8 cellular contexts compared by ENCODE assay signal in the genomic region with DNA sequence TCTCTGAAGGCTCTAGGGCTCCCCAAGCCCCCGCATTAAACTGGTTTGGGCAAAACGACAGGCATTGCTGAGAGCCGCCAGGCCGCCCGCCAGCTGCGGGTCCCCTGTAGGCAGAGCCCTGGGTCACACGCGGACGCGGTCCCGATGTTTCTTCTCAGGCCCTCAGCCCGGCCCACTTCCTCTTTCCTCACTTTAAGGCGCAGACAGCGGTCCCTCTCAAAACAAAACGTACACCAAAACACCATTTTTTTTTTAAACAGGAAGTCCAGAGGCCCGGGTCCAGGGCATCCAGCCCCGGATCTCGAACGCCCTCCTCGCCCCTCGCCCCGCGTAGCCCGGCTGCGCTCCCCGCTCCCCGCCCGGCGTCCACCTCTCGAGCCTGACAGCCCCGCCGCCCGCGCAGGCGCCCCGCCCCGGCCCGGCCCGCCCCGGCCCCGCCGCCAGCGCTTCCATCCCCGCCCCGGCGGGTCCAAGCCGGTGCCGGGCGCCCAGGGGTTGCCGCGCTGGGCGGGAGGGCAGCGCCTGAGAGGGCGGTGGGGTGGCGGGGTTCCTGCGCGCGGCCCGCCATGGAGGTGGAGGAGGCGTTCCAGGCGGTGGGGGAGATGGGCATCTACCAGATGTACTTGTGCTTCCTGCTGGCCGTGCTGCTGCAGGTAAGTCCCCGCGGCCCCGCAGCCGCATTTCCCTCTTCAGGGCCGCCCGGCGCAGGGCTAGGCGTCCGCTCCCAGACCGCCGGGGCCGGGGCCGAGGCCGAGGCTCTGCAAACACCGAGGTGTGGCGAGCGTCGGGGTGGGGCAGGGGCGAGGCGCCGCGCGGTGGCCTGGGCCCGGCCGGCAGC. TPM values are rescaled to one million over a fixed set of nuclear protein-coding genes. Genes with fewer than 3 reads are reported as not detected.
DNase-seq lines count a peak whose midpoint lies in the region; ATAC-seq, FAIRE-seq and TF ChIP-seq lines count a peak whose summit lies in the region.

A gene (plus strand): TSS at position 452 of the 838 bp plus-strand sequence. CDS start 115 bp downstream, at position 567.

- no peaks in the 10 kb centered on the region for H3K36me3 Mint-ChIP-seq in T-helper 1 cell treated with Interleukin-12 subunit alpha and Interleukin-12 subunit beta and Interleukin-4 antibody, amounts not matched to agents 30 μg/mL and 1 μg/mL, for 36 hours (ENCODE audit: low read depth)

- FAIRE-seq in HTR-8/SVneo (lab: Jason Lieb, UNC), result no peak
- no peak for FAIRE-seq in bronchial epithelial cell (lab: Jason Lieb, UNC)

- H3K4me2 ChIP-seq in Karpas-422 (ENCODE audit: low read depth, low read length, poor library complexity, severe bottlenecking), result no peak within 1 kb of the TSS

- no peaks in the 10 kb centered on the region for H3K27me3 ChIP-seq in bronchial epithelial cell (ENCODE audit: control insufficient read depth, insufficient read depth, low read length)
- peaks cover 5% of the 10 kb centered on the region; the same call in 1 of the 2 replicates for H3K27me3 ChIP-seq in iPS-20b (ENCODE audit: insufficient read depth, low read length)
- no peaks in the 10 kb centered on the region for H3K27me3 ChIP-seq in Karpas-422 (ENCODE audit: low read length)

- no peak for TF ChIP-seq CTCF in bronchial epithelial cell (IDR thresholded peaks at IDR 0.05; ENCODE audit: insufficient read depth, low read length, severe bottlenecking)

- H3K27ac Mint-ChIP-seq in T-helper 1 cell treated with Interleukin-12 subunit alpha and Interleukin-12 subunit beta and Interleukin-4 antibody, amounts not matched to agents 30 μg/mL and 1 μg/mL, for 36 hours, result peak within 1 kb of the TSS; percentile 31

- DNase-seq in GM03348 (ENCODE audit: low spot score), result peak; percentile 88
- DNase-seq in HTR-8/SVneo (ENCODE audit: insufficient read length, low spot score), result peak; percentile 18
- peak; percentile 21 for DNase-seq in bronchial epithelial cell (ENCODE audit: low read depth)
- no peak for DNase-seq in skeletal muscle cell (ENCODE audit: low read depth)
- no peak for DNase-seq in Karpas-422

- H3K9me3 ChIP-seq in iPS-20b (ENCODE audit: insufficient read depth, low read depth, low read length), result no peaks in the 10 kb centered on the region
- no peaks in the 10 kb centered on the region for H3K9me3 ChIP-seq in Karpas-422 (ENCODE audit: low read length)

- H3K27me3 Mint-ChIP-seq in T-helper 1 cell treated with Interleukin-12 subunit alpha and Interleukin-12 subunit beta and Interleukin-4 antibody, amounts not matched to agents 30 μg/mL and 1 μg/mL, for 36 hours (ENCODE audit: low read depth), result peaks cover 71% of the 10 kb centered on the region

- H3K9me2 ChIP-seq in Karpas-422 (replicated peaks; ENCODE audit: insufficient read depth, low read length), result no peaks in the 10 kb centered on the region

- H3K9me3 Mint-ChIP-seq in T-helper 1 cell treated with Interleukin-12 subunit alpha and Interleukin-12 subunit beta and Interleukin-4 antibody, amounts not matched to agents 30 μg/mL and 1 μg/mL, for 36 hours, result no peaks in the 10 kb centered on the region

- no peaks in the 10 kb centered on the region for H3K79me2 ChIP-seq in Karpas-422 (ENCODE audit: low read length)

- peaks cover 7% of the 10 kb centered on the region for H3K4me1 Mint-ChIP-seq in T-helper 1 cell treated with Interleukin-12 subunit alpha and Interleukin-12 subunit beta and Interleukin-4 antibody, amounts not matched to agents 30 μg/mL and 1 μg/mL, for 36 hours (ENCODE audit: low read depth)

- H3K27ac ChIP-seq in iPS-20b (ENCODE audit: low read length) (no peak within 1 kb of the TSS), Karpas-422 (ENCODE audit: low read length) (no peak within 1 kb of the TSS)

- H3K9ac ChIP-seq in iPS-20b (ENCODE audit: low read depth, low read length) (peak within 1 kb of the TSS; percentile 68; the same call in 1 of the 2 replicates), Karpas-422 (ENCODE audit: low read length) (no peak within 1 kb of the TSS)

- H3K36me3 ChIP-seq in bronchial epithelial cell (ENCODE audit: control insufficient read depth, insufficient read depth, low read length) (peaks cover 2% of the 10 kb centered on the region), iPS-20b (ENCODE audit: insufficient read depth, low read depth, low read length) (no peaks in the 10 kb centered on the region), Karpas-422 (ENCODE audit: insufficient read depth, low read length) (no peaks in the 10 kb centered on the region)

- peak; percentile 91 for ATAC-seq in GM21526 (IDR thresholded peaks at IDR 0.05; ENCODE audit: low FRiP score, unreplicated experiment)

- H3K4me3 ChIP-seq in bronchial epithelial cell (ENCODE audit: low read depth, low read length), result peak within 1 kb of the TSS; percentile 81
- peak within 1 kb of the TSS; percentile 77 for H3K4me3 ChIP-seq in iPS-20b (ENCODE audit: low read length)
- peak within 1 kb of the TSS; percentile 59 for H3K4me3 ChIP-seq in skeletal muscle cell (ENCODE audit: low read depth, low read length)
- no peak within 1 kb of the TSS for H3K4me3 ChIP-seq in Karpas-422 (ENCODE audit: low read length)

- H4K20me1 ChIP-seq in Karpas-422 (ENCODE audit: insufficient read depth, low read depth, low read length), result no peaks in the 10 kb centered on the region

- H2AFZ ChIP-seq in Karpas-422 (ENCODE audit: low read length), result no peak within 1 kb of the TSS

- H3K4me1 ChIP-seq in iPS-20b (ENCODE audit: insufficient read depth, low read length) (peaks cover 10% of the 10 kb centered on the region), Karpas-422 (ENCODE audit: low read length) (no peaks in the 10 kb centered on the region)

- peak within 1 kb of the TSS; percentile 87 for H3K4me3 Mint-ChIP-seq in T-helper 1 cell treated with Interleukin-12 subunit alpha and Interleukin-12 subunit beta and Interleukin-4 antibody, amounts not matched to agents 30 μg/mL and 1 μg/mL, for 36 hours

RNA-seq across cellular contexts. Expression of the gene that starts here (rescaled TPM):
- 20.1 and 22.6 TPM in 2 replicates for total RNA-seq in bronchial epithelial cell
- not detected in 2 replicates for total RNA-seq in Karpas-422 (2014; rRNA removed; shearing (Covaris generic); ENCODE audit: low replicate concordance)

Comparison
In these comparisons a context has a peak if more than half of its experiments do, and no peak if none do; other contexts are left out.
1. RNA of the gene that starts here (total RNA-seq): 20.1 to 22.6 TPM in bronchial epithelial cell; not detected in Karpas-422; every median in the first group is over 10 times any median in the second.
2. DNase-seq: peak in GM03348 (single experiment), HTR-8/SVneo (single experiment) and bronchial epithelial cell (single experiment); none in skeletal muscle cell (single experiment) and Karpas-422 (single experiment).